1 cellular context compared by ENCODE assay signal in genomic region chr19:2333807-2334211, GRCh38.
TF ChIP-seq lines count a peak whose summit lies in the region.

No MANE protein-coding gene starts in this region.

TF ChIP-seq in H1, 55 proteins besides CTCF, POLR2A, EP300 and RAD21:
- TF ChIP-seq BRCA1 (IDR thresholded peaks at IDR 0.05; ENCODE audit: low read depth, low read length) (no peak), GABPA (IDR thresholded peaks at IDR 0.05; ENCODE audit: borderline replicate concordance, insufficient read depth, low read length) (0 out of 2 replicates have a peak, but pooled peaks have one; percentile 25), CHD1 (IDR thresholded peaks at IDR 0.05; ENCODE audit: low read depth, low read length) (no peak)
